17 cellular contexts compared by ENCODE assay signal in the genomic region with DNA sequence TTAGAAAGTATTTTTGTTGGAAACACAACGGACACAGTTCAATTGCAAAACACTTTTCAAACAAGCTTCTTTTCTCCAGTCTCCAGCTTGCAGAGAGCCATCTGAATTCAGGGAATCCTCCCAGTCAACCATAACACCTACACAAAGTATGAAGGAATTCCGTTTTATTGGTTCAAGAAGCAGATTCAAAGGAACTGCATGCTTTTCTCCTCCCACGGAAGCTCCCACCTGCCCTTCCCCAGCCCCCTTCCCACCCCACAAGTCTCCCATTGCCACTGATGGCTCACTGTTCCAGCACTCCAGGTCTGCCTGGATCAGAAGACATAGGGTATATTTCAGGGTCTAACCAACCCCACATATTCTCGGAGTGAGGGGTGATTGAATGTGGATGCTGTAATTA.
"Had no signal": no experiment of that assay in that cellular context is flagged by ENCODE, and none has a peak within 500 bp of the region (broad histone marks: within the 10 kb centered on the region; RNA-seq: fewer than 3 reads in every experiment).

No MANE protein-coding gene starts in this region.

- H3K27ac ChIP-seq: esophagus squamous epithelium, prostate gland, right atrium auricular region, spleen, thoracic aorta, tibial nerve, vagina had no signal

- H3K36me3 ChIP-seq: esophagus squamous epithelium, prostate gland, right atrium auricular region, thoracic aorta, tibial nerve, vagina had no signal

- DNase-seq: cerebellar nuclear complex; cortex of kidney; effector memory CD8-positive, alpha-beta T cell; erythroblast; esophagus squamous epithelium; natural killer cell; spleen; stimulated activated naive B cell treated with anti-CD40 and anti-IgM and Interleukin-4, amounts not matched to agents 10 μg/mL and 1 μg/mL and 100 μg/mL, for 72 hours had no signal

- H3K4me3 ChIP-seq: esophagus squamous epithelium, prostate gland, right atrium auricular region, spleen, thoracic aorta, tibial nerve, vagina had no signal

- H3K9me3 Mint-ChIP-seq: effector memory CD8-positive, alpha-beta T cell; natural killer cell; neural crest cell; stimulated activated naive B cell treated with anti-CD40 and anti-IgM and Interleukin-4, amounts not matched to agents 10 μg/mL and 1 μg/mL and 100 μg/mL, for 72 hours; stimulated activated naive CD8-positive, alpha-beta T cell treated with anti-CD3 and anti-CD28 coated beads, Interleukin-15, Interleukin-2, amounts not matched to agents 100 ng/mL and 50 ng/mL, for 24 hours had no signal

- H3K27me3 Mint-ChIP-seq: effector memory CD8-positive, alpha-beta T cell; stimulated activated naive B cell treated with anti-CD40 and anti-IgM and Interleukin-4, amounts not matched to agents 10 μg/mL and 1 μg/mL and 100 μg/mL, for 72 hours; stimulated activated naive CD8-positive, alpha-beta T cell treated with anti-CD3 and anti-CD28 coated beads, Interleukin-15, Interleukin-2, amounts not matched to agents 100 ng/mL and 50 ng/mL, for 24 hours had no signal

- H3K9me3 ChIP-seq: esophagus squamous epithelium, prostate gland, right atrium auricular region, spleen, thoracic aorta, tibial nerve, vagina had no signal

- ATAC-seq: effector memory CD8-positive, alpha-beta T cell; left lobe of liver; natural killer cell; sciatic nerve; stimulated activated naive B cell treated with anti-CD40 and anti-IgM and Interleukin-4, amounts not matched to agents 10 μg/mL and 1 μg/mL and 100 μg/mL, for 72 hours had no signal

- H3K27me3 ChIP-seq: esophagus squamous epithelium, right atrium auricular region, spleen, tibial nerve, vagina had no signal

- H3K27ac Mint-ChIP-seq: effector memory CD8-positive, alpha-beta T cell; natural killer cell; stimulated activated naive B cell treated with anti-CD40 and anti-IgM and Interleukin-4, amounts not matched to agents 10 μg/mL and 1 μg/mL and 100 μg/mL, for 72 hours; stimulated activated naive CD8-positive, alpha-beta T cell treated with anti-CD3 and anti-CD28 coated beads, Interleukin-15, Interleukin-2, amounts not matched to agents 100 ng/mL and 50 ng/mL, for 24 hours had no signal

- H3K4me3 Mint-ChIP-seq: effector memory CD8-positive, alpha-beta T cell; natural killer cell; neural crest cell; stimulated activated naive B cell treated with anti-CD40 and anti-IgM and Interleukin-4, amounts not matched to agents 10 μg/mL and 1 μg/mL and 100 μg/mL, for 72 hours; stimulated activated naive CD8-positive, alpha-beta T cell treated with anti-CD3 and anti-CD28 coated beads, Interleukin-15, Interleukin-2, amounts not matched to agents 100 ng/mL and 50 ng/mL, for 24 hours had no signal

- H3K4me1 ChIP-seq: esophagus squamous epithelium, right atrium auricular region, spleen, vagina had no signal

- H3K4me1 Mint-ChIP-seq: natural killer cell; stimulated activated naive B cell treated with anti-CD40 and anti-IgM and Interleukin-4, amounts not matched to agents 10 μg/mL and 1 μg/mL and 100 μg/mL, for 72 hours had no signal
